In the genomic region with DNA sequence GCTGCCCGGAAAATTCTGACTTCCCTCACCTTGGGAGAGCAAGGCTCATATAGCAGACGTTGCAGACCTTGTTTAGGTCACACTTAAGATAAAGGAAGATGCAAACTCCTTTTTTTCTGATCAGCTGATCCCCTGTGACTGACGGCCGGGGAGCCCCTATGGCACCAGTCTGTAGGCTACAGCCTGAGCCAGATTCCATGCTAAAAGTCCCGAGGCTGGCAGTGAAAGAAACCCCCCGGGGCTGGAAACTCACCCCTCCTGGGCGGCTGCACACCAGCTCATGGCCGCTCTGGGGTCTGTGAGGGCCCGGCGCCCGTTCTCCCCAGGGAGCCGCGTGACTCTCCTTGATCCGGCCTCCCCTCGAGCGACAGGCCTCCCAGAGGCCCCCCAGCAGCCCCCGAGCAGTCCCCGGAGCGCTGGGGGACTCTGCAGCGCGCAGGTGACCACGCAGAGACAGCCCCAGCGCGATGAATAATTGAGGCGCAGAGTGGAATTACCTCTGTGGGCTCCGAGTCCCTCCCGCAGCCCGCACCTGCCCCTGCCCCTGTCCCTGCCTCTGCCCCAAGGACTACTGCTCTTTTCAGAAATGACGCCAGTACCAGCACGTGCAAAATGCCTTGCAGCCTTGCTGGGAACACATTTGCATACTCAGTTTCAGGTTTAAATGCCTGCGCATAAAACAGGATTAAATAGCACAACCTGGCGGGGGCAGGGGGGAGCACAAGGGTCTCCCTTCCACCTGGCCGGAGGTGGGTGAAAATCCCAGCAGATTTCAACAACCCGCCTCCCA, we compare ENCODE assay signal across 9 cellular contexts.
DNase-seq lines count a peak whose midpoint lies in the region; ATAC-seq lines count a peak whose summit lies in the region.
"Had no signal": no experiment of that assay in that cellular context is flagged by ENCODE, and none has a peak within 500 bp of the region (broad histone marks: within the 10 kb centered on the region; RNA-seq: fewer than 3 reads in every experiment).

No MANE protein-coding gene starts in this region.

- intact Hi-C loops in Right ventricle myocardium superior (cut with DNase I): no loop called here

- ATAC-seq in GM18511 (IDR thresholded peaks at IDR 0.05; ENCODE audit: unreplicated experiment): peak; percentile 60
- peak; percentile 58 for ATAC-seq in GM21528 (IDR thresholded peaks at IDR 0.05; ENCODE audit: low FRiP score, unreplicated experiment)
- ATAC-seq in HG03571 (IDR thresholded peaks at IDR 0.05; ENCODE audit: unreplicated experiment): peak; percentile 56
- ATAC-seq in Right ventricle myocardium superior (ENCODE audit: poor library complexity): no peak
- no peak for ATAC-seq in HG03565 (IDR thresholded peaks at IDR 0.05; ENCODE audit: unreplicated experiment)

- DNase-seq in iPS-NIHi11 (ENCODE audit: low spot score): peak; percentile 72
- no peak for DNase-seq in NCI-H510A (lab: John Stamatoyannopoulos, UW)
- no peak for DNase-seq in caudate nucleus (lab: John Stamatoyannopoulos, UW)
- DNase-seq in Right ventricle myocardium superior: no peak
- DNase-seq: anterior cingulate cortex had no signal

- no peak overlapping the region for H3K27ac ChIP-seq in caudate nucleus (ENCODE audit: low read depth, low read length)

Comparison
In these comparisons a context has a peak if more than half of its experiments do, and no peak if none do; other contexts are left out.
1. ATAC-seq: peak in GM18511 (single experiment), GM21528 (single experiment) and HG03571 (single experiment); none in Right ventricle myocardium superior (single experiment) and HG03565 (single experiment).